In the genomic region with DNA sequence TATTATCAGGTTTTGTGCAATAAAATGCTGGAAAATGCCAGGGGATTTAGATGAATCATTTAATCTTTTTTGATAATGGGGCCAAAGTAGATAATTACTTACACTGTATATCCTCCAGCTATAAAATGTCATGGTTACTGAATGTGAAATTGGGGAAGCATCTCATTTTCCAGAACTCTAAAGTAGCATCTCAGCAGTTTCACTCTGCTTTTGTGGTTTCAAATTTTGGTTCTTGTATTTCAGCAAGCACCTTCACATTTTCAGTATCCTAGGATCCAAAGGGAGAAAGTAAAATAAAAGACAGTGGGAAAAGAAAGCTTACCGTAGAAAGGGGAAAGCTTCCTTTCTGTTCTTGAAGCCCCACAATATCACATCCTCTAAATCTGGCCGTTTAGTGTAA, we compare ENCODE assay signal across 34 cellular contexts. TPM values are rescaled to one million over a fixed set of nuclear protein-coding genes. Genes with fewer than 3 reads are reported as not detected.
"Had no signal": no experiment of that assay in that cellular context is flagged by ENCODE, and none has a peak within 500 bp of the region (broad histone marks: within the 10 kb centered on the region; RNA-seq: fewer than 3 reads in every experiment).

No MANE protein-coding gene starts in this region.

- H3K36me3 ChIP-seq: ascending aorta, breast epithelium, cardiac muscle cell, esophagus squamous epithelium, gastroesophageal sphincter, heart right ventricle had no signal

- H3K27me3 ChIP-seq: ascending aorta, breast epithelium, esophagus squamous epithelium had no signal

- DNase-seq: activated CD4-positive, alpha-beta memory T cell treated with anti-CD3 and anti-CD28 coated beads, Interleukin-2, amount 10 ng/mL, durations not matched to agents 7 days and 5 days; activated CD4-positive, alpha-beta T cell treated with anti-CD3 and anti-CD28 coated beads for 1 hour; activated CD4-positive, alpha-beta T cell treated with anti-CD3 and anti-CD28 coated beads for 4 hours; activated CD4-positive, alpha-beta T cell treated with anti-CD3 and anti-CD28 coated beads, Interleukin-2, amount 10 ng/mL, durations not matched to agents 7 days and 5 days; activated CD4-positive, alpha-beta T cell treated with anti-CD3 and anti-CD28 coated beads, Interleukin-2, amount 50 U/mL, for 4 hours; activated CD8-positive, alpha-beta memory T cell treated with anti-CD3 and anti-CD28 coated beads, Interleukin-2, amount 50 U/mL, for 48 hours; activated gamma-delta T cell; activated naive CD4-positive, alpha-beta T cell; activated naive CD4-positive, alpha-beta T cell treated with anti-CD3 and anti-CD28 coated beads, Interleukin-2, amount 10 ng/mL, durations not matched to agents 7 days and 5 days; activated naive CD8-positive, alpha-beta T cell treated with anti-CD3 and anti-CD28 coated beads, Interleukin-2, amount 10 ng/mL, durations not matched to agents 7 days and 5 days; activated T-cell treated with anti-CD3 and anti-CD28 coated beads for 4 hours; activated T-cell treated with anti-CD3 and anti-CD28 coated beads, Interleukin-2, amount 50 U/mL, for 24 hours; activated T-cell treated with anti-CD3 and anti-CD28 coated beads, Interleukin-2, amount 50 U/mL, for 72 hours; cortex of kidney; effector CD8-positive, alpha-beta T cell; esophagus squamous epithelium; foreskin melanocyte; heart right ventricle; T-helper 2 cell had no signal

- H3K4me3 ChIP-seq: ascending aorta, breast epithelium, cardiac muscle cell, esophagus squamous epithelium, gastroesophageal sphincter, heart right ventricle had no signal

- H3K27ac ChIP-seq: ascending aorta, breast epithelium, cardiac muscle cell, epithelial cell of prostate, esophagus squamous epithelium, gastroesophageal sphincter, heart right ventricle, VCaP had no signal

- H3K4me1 ChIP-seq: ascending aorta, breast epithelium, esophagus squamous epithelium, gastroesophageal sphincter, heart right ventricle had no signal

- H3K9me3 ChIP-seq: ascending aorta, breast epithelium, esophagus squamous epithelium, gastroesophageal sphincter, heart right ventricle had no signal

- ATAC-seq: activated naive CD4-positive, alpha-beta T cell treated with anti-CD3 and anti-CD28 coated beads, Interleukin-2, amount 50 U/mL, for 72 hours; activated T-cell treated with anti-CD3 and anti-CD28 coated beads, Interleukin-2, amount 50 U/mL, for 72 hours; gastroesophageal sphincter; heart right ventricle; WTC11 had no signal

RNA-seq across cellular contexts. Expression of gene ANKRD62, which starts 12.9 kb away (rescaled TPM):
- total RNA-seq: activated CD4-positive, alpha-beta memory T cell treated with anti-CD3 and anti-CD28 coated beads, Interleukin-2, amount 10 ng/mL, durations not matched to agents 7 days and 5 days; activated CD4-positive, alpha-beta T cell treated with anti-CD3 and anti-CD28 coated beads, Interleukin-2, amount 10 ng/mL, durations not matched to agents 7 days and 5 days; activated naive CD4-positive, alpha-beta T cell treated with anti-CD3 and anti-CD28 coated beads, Interleukin-2, amount 50 U/mL, for 72 hours; activated naive CD8-positive, alpha-beta T cell treated with anti-CD3 and anti-CD28 coated beads, Interleukin-2, amount 10 ng/mL, durations not matched to agents 7 days and 5 days; activated T-cell treated with anti-CD3 and anti-CD28 coated beads, Interleukin-2, amount 50 U/mL, for 72 hours; ascending aorta; breast epithelium; cardiac muscle cell; chondrocyte; dermis microvascular lymphatic vessel endothelial cell; endothelial cell of umbilical vein; fibroblast of lung; fibroblast of villous mesenchyme; gastroesophageal sphincter; glomerular endothelial cell; heart right ventricle; T-helper 1 cell treated with Interleukin-12 subunit alpha and Interleukin-12 subunit beta and Interleukin-4 antibody, amounts not matched to agents 30 ng/mL and 1 ng/mL, for 36 hours; WTC11 had no signal
